Comparison of ENCODE assay signal across 17 cellular contexts in the genomic region with DNA sequence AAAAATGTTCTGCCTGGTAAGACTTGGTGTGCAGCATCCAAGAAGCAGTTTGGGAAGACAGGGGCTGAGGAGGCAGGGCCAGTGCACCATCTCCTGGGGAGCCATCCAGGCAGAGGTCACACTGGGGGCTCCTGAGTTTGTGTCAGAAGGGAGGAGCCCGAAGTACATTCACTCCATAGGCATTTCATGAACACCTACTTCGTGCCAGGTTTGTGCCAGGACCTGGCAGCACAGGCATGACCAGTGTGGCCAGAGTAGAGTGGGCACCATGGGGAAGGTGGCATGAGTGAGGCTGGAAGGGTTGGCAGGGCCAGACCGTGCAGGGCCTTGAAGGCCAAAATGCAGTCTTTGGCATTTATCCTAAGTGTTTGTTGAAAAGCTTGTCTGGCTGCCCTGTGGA.
A peak's percentile ranks its signal among the peaks of the same experiment; 100 is the strongest.
DNase-seq lines count a peak whose midpoint lies in the region; ATAC-seq and TF ChIP-seq lines count a peak whose summit lies in the region.
"Had no signal": no experiment of that assay in that cellular context is flagged by ENCODE, and none has a peak within 500 bp of the region (broad histone marks: within the 10 kb centered on the region; RNA-seq: fewer than 3 reads in every experiment).

No MANE protein-coding gene starts in this region.

- WGBS in body of pancreas, 2 donors, result 60 to 74% methylated on average over 3 of the region's 3 CpGs

- no peak overlapping the region for H3K4me3 Mint-ChIP-seq in stimulated activated naive CD8-positive, alpha-beta T cell treated with anti-CD3 and anti-CD28 coated beads, Interleukin-15, amount 100 ng/mL, for 72 hours
- no peak overlapping the region for H3K4me3 Mint-ChIP-seq in neural progenitor cell
- H3K4me3 Mint-ChIP-seq: CD8-positive, alpha-beta memory T cell; HFFc6 had no signal

- H3K27ac ChIP-seq in neutrophil, result peak overlapping the region; percentile 90
- no peak overlapping the region for H3K27ac ChIP-seq in neural progenitor cell
- H3K27ac ChIP-seq in body of pancreas, result no peak overlapping the region
- H3K27ac ChIP-seq: BLaER1 had no signal

- no peaks in the 10 kb centered on the region for H3K9me3 ChIP-seq in neutrophil
- no peaks in the 10 kb centered on the region for H3K9me3 ChIP-seq in neural progenitor cell (ENCODE audit: low read depth)
- no peaks in the 10 kb centered on the region for H3K9me3 ChIP-seq in body of pancreas
- H3K9me3 ChIP-seq: BLaER1, Caco-2 had no signal

- no peaks in the 10 kb centered on the region for H3F3A ChIP-seq in neural progenitor cell (ENCODE audit: low read depth)

- H3K4me2 ChIP-seq in neural progenitor cell, result no peak overlapping the region
- H3K4me2 ChIP-seq: BLaER1 had no signal

- H3K4me1 ChIP-seq in neutrophil (ENCODE audit: control insufficient read depth in 1 of 2, insufficient read depth in 1 of 2, low read depth in 1 of 2, low read length in 1 of 2) (peaks cover 39 to 55% of the 10 kb centered on the region in 2 experiments), neural progenitor cell (no peaks in the 10 kb centered on the region), body of pancreas (no peaks in the 10 kb centered on the region)
- H3K4me1 ChIP-seq: BLaER1, Caco-2 had no signal

- H3K4me1 Mint-ChIP-seq in stimulated activated naive CD8-positive, alpha-beta T cell treated with anti-CD3 and anti-CD28 coated beads, Interleukin-15, amount 100 ng/mL, for 72 hours, result peaks cover 15% of the 10 kb centered on the region
- H3K4me1 Mint-ChIP-seq in neural progenitor cell, result peaks cover 5% of the 10 kb centered on the region

- H3K27me3 ChIP-seq in neutrophil (no peaks in the 10 kb centered on the region), neural progenitor cell (no peaks in the 10 kb centered on the region), body of pancreas (no peaks in the 10 kb centered on the region)
- H3K27me3 ChIP-seq: BLaER1 had no signal

- intact Hi-C loops in body of pancreas (cut with DNase I), result no loop called here

- H3K79me2 ChIP-seq in neural progenitor cell (ENCODE audit: low read depth), result no peaks in the 10 kb centered on the region

- peak overlapping the region; percentile 28 to 57 for H3K27ac Mint-ChIP-seq in stimulated activated naive CD8-positive, alpha-beta T cell treated with anti-CD3 and anti-CD28 coated beads, Interleukin-15, amount 100 ng/mL, for 72 hours
- no peak overlapping the region for H3K27ac Mint-ChIP-seq in neural progenitor cell

- ATAC-seq in stimulated activated naive CD8-positive, alpha-beta T cell treated with anti-CD3 and anti-CD28 coated beads, Interleukin-15, amount 100 ng/mL, for 72 hours, result no peak
- no peak for ATAC-seq in stimulated activated naive CD8-positive, alpha-beta T cell treated with anti-CD3 and anti-CD28 coated beads, Interleukin-15, Interleukin-2, amounts not matched to agents 100 U/mL and 50 U/mL, for 24 hours
- no peak for ATAC-seq in body of pancreas

- no peaks in the 10 kb centered on the region for H4K20me1 ChIP-seq in neural progenitor cell (ENCODE audit: low read depth)
- H4K20me1 ChIP-seq: BLaER1 had no signal

- H3K4me3 ChIP-seq in fibroblast of the aortic adventitia (ENCODE audit: low read depth, low read length), result no peak overlapping the region
- H3K4me3 ChIP-seq in neutrophil (ENCODE audit: low read depth in 1 of 2, low read length in 1 of 2), result peak overlapping the region in 1 of 2 experiments; percentile 16
- no peak overlapping the region for H3K4me3 ChIP-seq in neural progenitor cell
- H3K4me3 ChIP-seq in body of pancreas, result no peak overlapping the region
- H3K4me3 ChIP-seq: BLaER1 had no signal

- no peaks in the 10 kb centered on the region for H3K27me3 Mint-ChIP-seq in stimulated activated naive CD8-positive, alpha-beta T cell treated with anti-CD3 and anti-CD28 coated beads, Interleukin-15, amount 100 ng/mL, for 72 hours
- H3K27me3 Mint-ChIP-seq in neural progenitor cell (ENCODE audit: insufficient read depth, low read depth), result peaks cover 11% of the 10 kb centered on the region

- H3K9ac ChIP-seq in neural progenitor cell, result no peak overlapping the region
- H3K9ac ChIP-seq: BLaER1 had no signal

- no peaks in the 10 kb centered on the region for H3K36me3 Mint-ChIP-seq in neural progenitor cell
- H3K36me3 Mint-ChIP-seq: CD8-positive, alpha-beta memory T cell had no signal

- no peak overlapping the region for H2AFZ ChIP-seq in neural progenitor cell (replicated peaks)

- TF ChIP-seq POLR2A in body of pancreas (IDR thresholded peaks at IDR 0.05), result no peak

- H3K9me3 Mint-ChIP-seq in stimulated activated naive CD8-positive, alpha-beta T cell treated with anti-CD3 and anti-CD28 coated beads, Interleukin-15, amount 100 ng/mL, for 72 hours, result no peaks in the 10 kb centered on the region
- peaks cover 2% of the 10 kb centered on the region for H3K9me3 Mint-ChIP-seq in neural progenitor cell
- H3K9me3 Mint-ChIP-seq: CD8-positive, alpha-beta memory T cell had no signal

- DNase-seq in stimulated activated naive CD8-positive, alpha-beta T cell treated with anti-CD3 and anti-CD28 coated beads, Interleukin-15, amount 100 ng/mL, for 72 hours, result no peak
- DNase-seq in stimulated activated naive CD8-positive, alpha-beta T cell treated with anti-CD3 and anti-CD28 coated beads, Interleukin-15, Interleukin-2, amounts not matched to agents 100 U/mL and 50 U/mL, for 24 hours, result no peak
- DNase-seq in fibroblast of the aortic adventitia (ENCODE audit: low read depth), result peak; percentile 3
- no peak for DNase-seq in neural progenitor cell (ENCODE audit: low spot score)
- DNase-seq in body of pancreas, result no peak
- DNase-seq in inferior parietal cortex (ENCODE audit: extremely low spot score), result no peak
- DNase-seq in globus pallidus (ENCODE audit: low spot score), result no peak
- DNase-seq: 8988T; AML-193; Caco-2; CD8-positive, alpha-beta memory T cell; DND-41; GF-D8; HCEC 1CT had no signal

- H3K36me3 ChIP-seq in neutrophil, result no peaks in the 10 kb centered on the region
- H3K36me3 ChIP-seq in neural progenitor cell, result no peaks in the 10 kb centered on the region
- H3K36me3 ChIP-seq in body of pancreas (replicated peaks in 1 of 2; ENCODE audit: insufficient read depth in 1 of 2, low read depth in 2 of 2), result no peaks in the 10 kb centered on the region
- H3K36me3 ChIP-seq: BLaER1 had no signal

- TF ChIP-seq CTCF in fibroblast of the aortic adventitia (IDR thresholded peaks at IDR 0.05; ENCODE audit: insufficient read depth, low read length) (no peak), neutrophil (IDR thresholded peaks at IDR 0.05) (no peak), neural progenitor cell (IDR thresholded peaks at IDR 0.05) (no peak), body of pancreas (IDR thresholded peaks at IDR 0.05) (no peak)
